ENCODE assay signal across 1 cellular context in genomic region chr22:47678667-47679287, GRCh38.
TF ChIP-seq lines count a peak whose summit lies in the region.

No MANE protein-coding gene starts in this region.

TF ChIP-seq in K562, 482 proteins besides CTCF, POLR2A, EP300 and RAD21 (continued from another document):
- TF ChIP-seq, protein P1, sequence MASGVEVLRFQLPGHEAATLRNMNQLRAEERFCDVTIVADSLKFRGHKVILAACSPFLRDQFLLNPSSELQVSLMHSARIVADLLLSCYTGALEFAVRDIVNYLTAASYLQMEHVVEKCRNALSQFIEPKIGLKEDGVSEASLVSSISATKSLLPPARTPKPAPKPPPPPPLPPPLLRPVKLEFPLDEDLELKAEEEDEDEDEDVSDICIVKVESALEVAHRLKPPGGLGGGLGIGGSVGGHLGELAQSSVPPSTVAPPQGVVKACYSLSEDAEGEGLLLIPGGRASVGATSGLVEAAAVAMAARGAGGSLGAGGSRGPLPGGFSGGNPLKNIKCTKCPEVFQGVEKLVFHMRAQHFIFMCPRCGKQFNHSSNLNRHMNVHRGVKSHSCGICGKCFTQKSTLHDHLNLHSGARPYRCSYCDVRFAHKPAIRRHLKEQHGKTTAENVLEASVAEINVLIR (CRISPR knock-in tag; IDR thresholded peaks at IDR 0.05) = no peak
- TF ChIP-seq SMARCA4 (IDR thresholded peaks at IDR 0.05) (no peak), HNRNPUL1 (IDR thresholded peaks at IDR 0.05; ENCODE audit: low read length) (no peak), ZBTB49 (CRISPR knock-in tag; IDR thresholded peaks at IDR 0.05; ENCODE audit: borderline replicate concordance) (no peak)
